8 cellular contexts compared by ENCODE assay signal in genomic region chr20:46128310-46129151, GRCh38. TPM values are rescaled to one million over a fixed set of nuclear protein-coding genes. Genes with fewer than 3 reads are reported as not detected.
DNase-seq lines count a peak whose midpoint lies in the region; ATAC-seq and TF ChIP-seq lines count a peak whose summit lies in the region.

No MANE protein-coding gene starts in this region.

- H4K20me1 ChIP-seq in OCI-LY3 (ENCODE audit: insufficient read depth, low read length) (peaks cover 78% of the 10 kb centered on the region), smooth muscle cell (ENCODE audit: low read depth) (no peaks in the 10 kb centered on the region)

- DNase-seq in activated CD4-positive, alpha-beta T cell treated with anti-CD3 and anti-CD28 coated beads for 36 hours: peak; percentile 24
- no peak for DNase-seq in activated CD4-positive, alpha-beta T cell treated with anti-CD3 and anti-CD28 coated beads for 4 hours
- DNase-seq in foreskin keratinocyte (no peak), smooth muscle cell (lab: John Stamatoyannopoulos, UW; ENCODE audit: unreplicated experiment) (no peak), GM19238 (ENCODE audit: insufficient read length, low spot score) (no peak), DMS114 treated with DMSO at 0.1 percent for 48 hours (lab: John Stamatoyannopoulos, UW; ENCODE audit: unreplicated experiment) (no peak), NCI-H2171 treated with DMSO at 0.1 percent for 48 hours (lab: John Stamatoyannopoulos, UW) (no peak)

- POLR2A ChIA-PET in activated CD4-positive, alpha-beta T cell treated with anti-CD3 and anti-CD28 coated beads for 36 hours (lab: Charles Lee): no interaction called here

- no peaks in the 10 kb centered on the region for H3K9me3 ChIP-seq in OCI-LY3 (ENCODE audit: insufficient read depth, low read length)
- H3K9me3 ChIP-seq in smooth muscle cell (replicated peaks; ENCODE audit: low read depth): no peaks in the 10 kb centered on the region

- no peaks in the 10 kb centered on the region for H3F3A ChIP-seq in smooth muscle cell (ENCODE audit: low read depth)

- intact Hi-C loops in activated CD4-positive, alpha-beta T cell treated with anti-CD3 and anti-CD28 coated beads for 36 hours (cut with DNase I, micrococcal nuclease): no loop called here

- H3K27me3 ChIP-seq in OCI-LY3 (ENCODE audit: low read depth, low read length) (0 out of 2 replicates have a peak, but pooled peaks cover 3% of the 10 kb centered on the region), foreskin keratinocyte (peaks cover 22% of the 10 kb centered on the region), smooth muscle cell (ENCODE audit: low read depth) (peaks cover 21% of the 10 kb centered on the region)

- H3K79me2 ChIP-seq in OCI-LY3 (ENCODE audit: low read length) (peaks cover 26% of the 10 kb centered on the region), smooth muscle cell (ENCODE audit: low read depth) (no peaks in the 10 kb centered on the region)

- H3K27ac ChIP-seq in OCI-LY3 (ENCODE audit: low read length) (peak overlapping the region; percentile 59), foreskin keratinocyte (no peak overlapping the region), smooth muscle cell (ENCODE audit: low read depth) (no peak overlapping the region)

- peak; percentile 91 for TF ChIP-seq CTCF in OCI-LY3 (IDR thresholded peaks at IDR 0.05; ENCODE audit: low read depth, low read length)
- TF ChIP-seq CTCF in foreskin keratinocyte (conservative IDR thresholded peaks at IDR 0.05): peak; percentile 56
- peak; percentile 54 for TF ChIP-seq CTCF in smooth muscle cell (IDR thresholded peaks at IDR 0.05; ENCODE audit: borderline replicate concordance, insufficient read depth, poor library complexity, severe bottlenecking)

- H2AFZ ChIP-seq in OCI-LY3 (ENCODE audit: low read depth, low read length) (no peak overlapping the region), smooth muscle cell (ENCODE audit: low read depth) (no peak overlapping the region)

- no peak overlapping the region for H3K27ac Mint-ChIP-seq in activated CD4-positive, alpha-beta T cell treated with anti-CD3 and anti-CD28 coated beads for 36 hours

- H3K4me3 ChIP-seq in OCI-LY3 (ENCODE audit: low read length) (no peak overlapping the region), smooth muscle cell (no peak overlapping the region)

- peaks cover 32% of the 10 kb centered on the region for H3K27me3 Mint-ChIP-seq in activated CD4-positive, alpha-beta T cell treated with anti-CD3 and anti-CD28 coated beads for 36 hours

- 51% methylated on average over 13 of the region's 16 CpGs for WGBS in smooth muscle cell (ENCODE audit: low lambda C conversion rate)

- ATAC-seq in activated CD4-positive, alpha-beta T cell treated with anti-CD3 and anti-CD28 coated beads for 36 hours: no peak
- ATAC-seq in foreskin keratinocyte: no peak

- H3K4me1 Mint-ChIP-seq in activated CD4-positive, alpha-beta T cell treated with anti-CD3 and anti-CD28 coated beads for 36 hours: peaks cover 2% of the 10 kb centered on the region

- H3K4me3 Mint-ChIP-seq in activated CD4-positive, alpha-beta T cell treated with anti-CD3 and anti-CD28 coated beads for 36 hours: no peak overlapping the region

- no peaks in the 10 kb centered on the region for H3K9me3 Mint-ChIP-seq in activated CD4-positive, alpha-beta T cell treated with anti-CD3 and anti-CD28 coated beads for 36 hours (ENCODE audit: low read depth)

- H3K36me3 Mint-ChIP-seq in activated CD4-positive, alpha-beta T cell treated with anti-CD3 and anti-CD28 coated beads for 36 hours (ENCODE audit: low read depth): no peaks in the 10 kb centered on the region

- CTCF ChIA-PET in activated CD4-positive, alpha-beta T cell treated with anti-CD3 and anti-CD28 coated beads for 36 hours (lab: Charles Lee): interaction anchor here (0.7 to 1.4 kb wide), 6 partner anchors 9 to 330 kb away, joined by 3 to 4 read pairs (median 3); no protein-coding TSS in a partner anchor

- peaks cover 72% of the 10 kb centered on the region for H3K4me1 ChIP-seq in OCI-LY3 (ENCODE audit: low read length)
- H3K4me1 ChIP-seq in foreskin keratinocyte: no peaks in the 10 kb centered on the region
- H3K4me1 ChIP-seq in smooth muscle cell (ENCODE audit: low read depth): no peaks in the 10 kb centered on the region

- H3K4me2 ChIP-seq in OCI-LY3 (ENCODE audit: low read length) (no peak overlapping the region), smooth muscle cell (no peak overlapping the region)

- H3K9ac ChIP-seq in OCI-LY3 (ENCODE audit: low read length) (no peak overlapping the region), smooth muscle cell (ENCODE audit: low read depth) (no peak overlapping the region)

- H3K36me3 ChIP-seq in OCI-LY3 (replicated peaks; ENCODE audit: low read depth, low read length) (peaks cover 51% of the 10 kb centered on the region), smooth muscle cell (ENCODE audit: low read depth) (no peaks in the 10 kb centered on the region)

RNA-seq across cellular contexts. Expression of gene CD40, which starts 10.4 kb away (rescaled TPM):
- 1 to 10 TPM; 4.0 to 5.1 TPM for total RNA-seq in activated CD4-positive, alpha-beta T cell treated with anti-CD3 and anti-CD28 coated beads for 36 hours
- total RNA-seq in foreskin keratinocyte: 10.9 and 14.3 TPM in 2 replicates
- polyA plus RNA-seq in foreskin keratinocyte: 14.6 and 20.6 TPM in 2 replicates
- 13.8 and 14.5 TPM in 2 replicates for total RNA-seq in smooth muscle cell
- 25.1 and 27.4 TPM in 2 replicates for polyA plus RNA-seq in smooth muscle cell

RNA-seq across cellular contexts. Expression of gene NCOA5, which starts 38.8 kb away (rescaled TPM):
- total RNA-seq in activated CD4-positive, alpha-beta T cell treated with anti-CD3 and anti-CD28 coated beads for 36 hours: 10 to 100 TPM; 17.9 to 18.8 TPM
- total RNA-seq in foreskin keratinocyte (22.9 and 24.9 TPM in 2 replicates), smooth muscle cell (9.5 and 11.4 TPM in 2 replicates)
- polyA plus RNA-seq in foreskin keratinocyte (14.2 and 17.2 TPM in 2 replicates), smooth muscle cell (8.3 and 10.5 TPM in 2 replicates)
